Comparison of ENCODE assay signal across 1 cellular context in the genomic region with DNA sequence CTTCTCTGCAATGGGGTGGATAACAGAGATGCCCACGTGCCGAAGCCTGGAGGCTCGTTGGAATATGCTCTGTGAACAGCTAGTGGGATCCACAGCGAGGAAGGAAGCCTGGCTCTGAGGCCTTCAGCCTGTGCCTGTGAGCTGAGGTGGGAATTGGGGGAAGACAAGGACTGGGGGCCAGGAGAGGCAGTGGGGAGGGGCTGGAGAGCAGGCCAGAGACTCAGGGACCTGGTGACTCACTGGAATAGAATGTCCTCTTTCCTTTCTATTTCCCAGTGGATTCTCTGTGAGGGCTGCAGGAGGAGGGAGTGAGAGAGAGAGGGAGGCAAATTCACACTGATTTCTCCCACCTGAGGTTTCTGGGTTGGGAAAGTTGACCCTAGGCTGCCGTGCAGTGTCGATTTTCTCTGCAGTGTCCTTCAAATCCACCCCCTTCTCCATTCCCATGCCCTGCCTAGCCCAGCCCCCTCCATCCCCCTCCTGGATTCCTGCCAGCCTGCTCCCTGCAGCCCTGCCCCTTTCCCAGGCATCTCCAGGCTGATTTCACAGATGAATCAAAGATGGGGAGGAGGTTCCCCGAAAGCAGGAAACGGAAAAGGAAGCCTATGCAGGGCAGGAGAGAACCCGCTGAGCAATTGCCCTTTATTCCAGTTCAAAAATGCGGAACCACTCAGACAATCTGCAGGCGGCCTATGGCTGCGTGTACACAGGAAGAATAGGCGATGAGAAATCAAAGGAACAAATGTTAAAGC.
TF ChIP-seq lines count a peak whose summit lies in the region.

No MANE protein-coding gene starts in this region.

TF ChIP-seq in Ishikawa, 13 proteins besides CTCF, POLR2A, EP300 and RAD21 (continued from another document):
- 0 out of 2 replicates have a peak, but pooled peaks have one; percentile 35 for TF ChIP-seq TAF1 (IDR thresholded peaks at IDR 0.05; ENCODE audit: low read depth)
- peak; percentile 86 for TF ChIP-seq ZBTB7A (IDR thresholded peaks at IDR 0.05; ENCODE audit: low read depth)
- TF ChIP-seq CREB1 (IDR thresholded peaks at IDR 0.05; ENCODE audit: low read depth) = no peak
- TF ChIP-seq EGR1 (IDR thresholded peaks at IDR 0.05) = 0 out of 2 replicates have a peak, but pooled peaks have one; percentile 7
- no peak for TF ChIP-seq CEBPB (IDR thresholded peaks at IDR 0.05)
- 0 out of 2 replicates have a peak, but pooled peaks have one; percentile 22 for TF ChIP-seq MAX (IDR thresholded peaks at IDR 0.05)
- TF ChIP-seq USF1 (IDR thresholded peaks at IDR 0.05) = no peak
- peak; percentile 33; the same call in 1 of the 2 replicates for TF ChIP-seq TCF12 (IDR thresholded peaks at IDR 0.05; ENCODE audit: low read depth)
- TF ChIP-seq NFIC (IDR thresholded peaks at IDR 0.05) = peak; percentile 92
- TF ChIP-seq TEAD4 (IDR thresholded peaks at IDR 0.05) = peak; percentile 57
